ENCODE assay signal across 8 cellular contexts in the genomic region with DNA sequence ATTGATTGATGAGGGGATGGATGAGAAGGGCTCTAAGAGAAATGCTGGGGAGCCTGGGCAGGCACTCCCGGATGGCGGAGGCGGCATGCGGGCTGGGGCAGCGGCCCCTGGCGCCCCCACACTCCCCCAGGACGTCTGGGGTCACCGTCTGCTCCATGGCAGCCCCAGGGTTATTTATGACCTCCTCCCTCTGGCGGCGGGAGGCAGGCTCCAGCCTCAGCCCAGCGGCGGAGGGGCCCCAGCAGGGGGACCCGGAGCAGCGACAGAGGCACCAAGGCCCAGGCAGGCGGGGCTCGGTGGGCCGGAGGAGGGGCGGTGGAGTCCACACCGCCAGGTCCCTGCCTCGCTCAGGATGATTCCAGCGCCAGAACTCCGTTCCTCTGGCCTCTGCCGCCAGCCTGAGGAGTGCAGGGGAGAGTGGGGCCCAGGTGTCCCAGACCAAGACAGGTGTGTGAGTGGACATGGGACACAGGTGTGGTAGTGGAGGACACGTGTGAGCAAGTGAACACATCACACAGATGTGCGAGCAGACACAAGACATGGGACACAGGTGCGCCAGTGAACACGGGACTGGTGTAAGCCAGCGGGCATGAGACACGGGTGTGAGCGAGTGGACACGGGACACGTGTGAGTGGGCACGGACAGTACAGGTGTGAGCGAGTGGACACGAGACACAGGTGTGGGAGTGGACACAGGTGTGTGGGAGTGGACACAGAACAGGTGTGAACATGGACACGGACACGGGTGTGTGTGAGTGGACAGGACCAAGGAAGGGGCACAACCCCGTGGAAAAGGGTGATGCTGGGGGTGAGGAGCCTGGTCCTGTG. TPM values are rescaled to one million over a fixed set of nuclear protein-coding genes. Genes with fewer than 3 reads are reported as not detected.
A peak's percentile ranks its signal among the peaks of the same experiment; 100 is the strongest.
DNase-seq lines count a peak whose midpoint lies in the region; ATAC-seq, FAIRE-seq and TF ChIP-seq lines count a peak whose summit lies in the region.

No MANE protein-coding gene starts in this region.

- no peak for TF ChIP-seq POLR2A in GM12891 (IDR thresholded peaks at IDR 0.05; ENCODE audit: low read depth, low read length)

- ATAC-seq in HG02763 (IDR thresholded peaks at IDR 0.05; ENCODE audit: unreplicated experiment) (no peak), GM18907 (IDR thresholded peaks at IDR 0.05; ENCODE audit: unreplicated experiment) (no peak)

- intact Hi-C loops in head of caudate nucleus (cut with DNase I) = no loop called here
- intact Hi-C loops in posterior cingulate gyrus (cut with DNase I) = no loop called here

- FAIRE-seq in GM12891 (lab: Jason Lieb, UNC) = peak; percentile 5

- DNase-seq in Ammon's horn (ENCODE audit: low spot score) = peak; percentile 69
- DNase-seq in GM12891 (ENCODE audit: insufficient read length, low spot score) = no peak
- DNase-seq in NCI-H2227 treated with DMSO at 0.1 percent for 48 hours (lab: John Stamatoyannopoulos, UW) = peak; percentile 74
- peak; percentile 42 for DNase-seq in activated naive CD4-positive, alpha-beta T cell treated with anti-CD3 and anti-CD28 coated beads, Interleukin-2, amount 50 U/mL, for 16 hours
- peak in 39 of 42 donors; percentile 38 to 86 (median 64) for DNase-seq in head of caudate nucleus
- DNase-seq in posterior cingulate gyrus = peak in 7 of 10 donors; percentile 31 to 82 (median 56)

TF ChIP-seq in GM12891, 5 proteins besides CTCF, POLR2A, EP300 and RAD21:
- TF ChIP-seq POU2F2 (IDR thresholded peaks at IDR 0.05; ENCODE audit: low read depth, low read length) (no peak), SPI1 (IDR thresholded peaks at IDR 0.05; ENCODE audit: low read depth, low read length) (no peak), POLR2AphosphoS5 (IDR thresholded peaks at IDR 0.05; ENCODE audit: low read depth, low read length) (no peak), TAF1 (IDR thresholded peaks at IDR 0.05; ENCODE audit: low read depth, low read length) (no peak), PAX5 (IDR thresholded peaks at IDR 0.05; ENCODE audit: insufficient read depth, low read length, severe bottlenecking) (no peak)

RNA-seq across cellular contexts. Expression of a gene that starts 2.5 kb away (rescaled TPM):
- polyA plus RNA-seq in GM12891 (2012; ENCODE audit: low read depth, missing spikeins) = 0.05 TPM

RNA-seq across cellular contexts. Expression of a gene that starts 37.8 kb away (rescaled TPM):
- polyA plus RNA-seq in GM12891 (2012; ENCODE audit: low read depth, missing spikeins) = 48.8 TPM

RNA-seq across cellular contexts. Expression of a gene that starts 39.2 kb away (rescaled TPM):
- polyA plus RNA-seq in GM12891 (2012; ENCODE audit: low read depth, missing spikeins) = 8.5 TPM

RNA-seq across cellular contexts. Expression of a gene that starts 45.1 kb away (rescaled TPM):
- 0.22 TPM for polyA plus RNA-seq in GM12891 (2012; ENCODE audit: low read depth, missing spikeins)
